In the genomic region with DNA sequence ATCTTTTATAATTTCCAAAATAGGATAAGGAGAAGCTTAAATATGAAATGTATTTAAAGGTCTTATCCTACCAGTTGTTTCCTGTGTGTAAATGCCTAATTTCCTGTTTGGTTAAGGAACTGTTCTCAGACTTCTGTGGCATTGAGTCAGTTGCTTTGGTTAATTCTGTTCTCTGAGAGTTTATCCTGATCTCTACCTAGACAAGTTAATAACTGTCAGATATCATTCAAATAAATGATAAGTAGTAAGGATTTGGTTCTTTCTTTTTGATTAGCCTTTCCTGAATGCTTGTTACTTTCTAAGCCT, we compare ENCODE assay signal across 14 cellular contexts. TPM values are rescaled to one million over a fixed set of nuclear protein-coding genes. Genes with fewer than 3 reads are reported as not detected.
DNase-seq lines count a peak whose midpoint lies in the region; ATAC-seq and TF ChIP-seq lines count a peak whose summit lies in the region.
"Had no signal": no experiment of that assay in that cellular context is flagged by ENCODE, and none has a peak within 500 bp of the region (broad histone marks: within the 10 kb centered on the region; RNA-seq: fewer than 3 reads in every experiment).

No MANE protein-coding gene starts in this region.

- H3K27ac ChIP-seq in OCI-LY7 (ENCODE audit: low read depth, low read length, poor library complexity, severe bottlenecking), result no peak overlapping the region
- H3K27ac ChIP-seq in neural progenitor cell, result no peak overlapping the region

- H3K27ac Mint-ChIP-seq in activated naive CD4-positive, alpha-beta T cell treated with anti-CD3 and anti-CD28 coated beads, Interleukin-2, amount 10 ng/mL, durations not matched to agents 7 days and 5 days, result peak overlapping the region; percentile 13
- H3K27ac Mint-ChIP-seq in effector memory CD8-positive, alpha-beta T cell, result peak overlapping the region; percentile 77 to 89
- peak overlapping the region; percentile 68 for H3K27ac Mint-ChIP-seq in stimulated activated memory B cell treated with anti-CD40 and anti-IgM and Interleukin-4, amounts not matched to agents 10 μg/mL and 1 μg/mL and 100 μg/mL, for 72 hours
- H3K27ac Mint-ChIP-seq in neural progenitor cell, result no peak overlapping the region

- no peaks in the 10 kb centered on the region for H3K27me3 ChIP-seq in neural progenitor cell
- H3K27me3 ChIP-seq: uterus had no signal

- H3K9ac ChIP-seq in neural progenitor cell, result no peak overlapping the region

- H3K9me2 ChIP-seq in OCI-LY7 (ENCODE audit: insufficient read depth, low read length), result no peaks in the 10 kb centered on the region

- DNase-seq in activated naive CD4-positive, alpha-beta T cell treated with anti-CD3 and anti-CD28 coated beads, Interleukin-2, amount 10 ng/mL, durations not matched to agents 7 days and 5 days, result no peak
- no peak for DNase-seq in activated naive CD4-positive, alpha-beta T cell (lab: John Stamatoyannopoulos, UW)
- DNase-seq in OCI-LY7 (ENCODE audit: low spot score) (peak; percentile 9), neural progenitor cell (ENCODE audit: low spot score) (no peak)
- no peak for DNase-seq in effector memory CD8-positive, alpha-beta T cell
- DNase-seq: activated CD8-positive, alpha-beta memory T cell treated with anti-CD3 and anti-CD28 coated beads, Interleukin-2, amount 50 U/mL, for 48 hours; uterus had no signal

- BruUV-seq in OCI-LY7 (replicated peaks; lab: Mats Ljungman, UMichigan), result TSS peak; percentile 57

- H3K4me2 ChIP-seq in OCI-LY7 (ENCODE audit: low read length), result peak overlapping the region; percentile 27; the same call in 1 of the 2 replicates
- H3K4me2 ChIP-seq in neural progenitor cell, result no peak overlapping the region

- ATAC-seq in effector memory CD8-positive, alpha-beta T cell (replicated peaks), result peak; percentile 25
- no peak for ATAC-seq in stimulated activated memory B cell treated with anti-CD40 and anti-IgM and Interleukin-4, amounts not matched to agents 10 μg/mL and 1 μg/mL and 100 μg/mL, for 72 hours
- ATAC-seq in GM18868 (IDR thresholded peaks at IDR 0.05; ENCODE audit: unreplicated experiment) (no peak), HG03025 (IDR thresholded peaks at IDR 0.05; ENCODE audit: low FRiP score, unreplicated experiment) (no peak)

- POLR2A ChIA-PET in OCI-LY7 (lab: Charles Lee), result interaction anchor here (0.7 to 1.8 kb wide), 10 partner anchors 13 to 370 kb away, joined by 3 to 8 read pairs (median 3); partner anchors contain the start of gene BTBD18

- H3K4me3 ChIP-seq in OCI-LY7 (ENCODE audit: low read depth, low read length, poor library complexity, severe bottlenecking), result no peak overlapping the region
- no peak overlapping the region for H3K4me3 ChIP-seq in neural progenitor cell
- H3K4me3 ChIP-seq: HAP-1, uterus had no signal

- H4K20me1 ChIP-seq in OCI-LY7 (ENCODE audit: insufficient read depth, low read length), result no peaks in the 10 kb centered on the region
- peaks cover 48% of the 10 kb centered on the region for H4K20me1 ChIP-seq in neural progenitor cell (ENCODE audit: low read depth)

- H3K9me3 ChIP-seq in OCI-LY7 (ENCODE audit: low read length) (no peaks in the 10 kb centered on the region), neural progenitor cell (ENCODE audit: low read depth) (no peaks in the 10 kb centered on the region)
- H3K9me3 ChIP-seq: HAP-1, uterus had no signal

- peaks cover 35% of the 10 kb centered on the region for H3K4me1 Mint-ChIP-seq in activated naive CD4-positive, alpha-beta T cell treated with anti-CD3 and anti-CD28 coated beads, Interleukin-2, amount 10 ng/mL, durations not matched to agents 7 days and 5 days
- peaks cover 10% of the 10 kb centered on the region in 2 donors for H3K4me1 Mint-ChIP-seq in effector memory CD8-positive, alpha-beta T cell (ENCODE audit: low read depth in 2 of 2)
- peaks cover 31% of the 10 kb centered on the region for H3K4me1 Mint-ChIP-seq in stimulated activated memory B cell treated with anti-CD40 and anti-IgM and Interleukin-4, amounts not matched to agents 10 μg/mL and 1 μg/mL and 100 μg/mL, for 72 hours
- H3K4me1 Mint-ChIP-seq in neural progenitor cell, result no peaks in the 10 kb centered on the region

- H2AFZ ChIP-seq in OCI-LY7 (ENCODE audit: low read length) (peak overlapping the region; percentile 94), neural progenitor cell (replicated peaks) (no peak overlapping the region)

- peaks cover 12% of the 10 kb centered on the region for H3K4me1 ChIP-seq in OCI-LY7 (ENCODE audit: insufficient read depth, low read length, poor library complexity, severe bottlenecking)
- peaks cover 4% of the 10 kb centered on the region for H3K4me1 ChIP-seq in neural progenitor cell
- H3K4me1 ChIP-seq: uterus had no signal

- no peaks in the 10 kb centered on the region for H3K27me3 Mint-ChIP-seq in activated naive CD4-positive, alpha-beta T cell treated with anti-CD3 and anti-CD28 coated beads, Interleukin-2, amount 10 ng/mL, durations not matched to agents 7 days and 5 days
- no peaks in the 10 kb centered on the region for H3K27me3 Mint-ChIP-seq in effector memory CD8-positive, alpha-beta T cell
- no peaks in the 10 kb centered on the region for H3K27me3 Mint-ChIP-seq in stimulated activated memory B cell treated with anti-CD40 and anti-IgM and Interleukin-4, amounts not matched to agents 10 μg/mL and 1 μg/mL and 100 μg/mL, for 72 hours
- H3K27me3 Mint-ChIP-seq in neural progenitor cell (ENCODE audit: insufficient read depth, low read depth), result peaks cover 2% of the 10 kb centered on the region

- CTCF ChIA-PET in activated naive CD4-positive, alpha-beta T cell treated with anti-CD3 and anti-CD28 coated beads, Interleukin-2, amount 10 ng/mL, durations not matched to agents 7 days and 5 days (lab: Charles Lee), result interaction anchor here (0.6 to 5.0 kb wide), 42 partner anchors 9 to 343 kb away, joined by 3 to 43 read pairs (median 5); partner anchors contain the start of genes BTBD18, CTNND1, SELENOH and UBE2L6
- CTCF ChIA-PET in OCI-LY7 (lab: Charles Lee; ENCODE audit: unreplicated experiment), result interaction anchor here (1.0 to 1.9 kb wide), 4 partner anchors 17 to 233 kb away, joined by 3 to 7 read pairs (median 4); partner anchors contain the start of gene UBE2L6

- H3K9me3 Mint-ChIP-seq in activated naive CD4-positive, alpha-beta T cell treated with anti-CD3 and anti-CD28 coated beads, Interleukin-2, amount 10 ng/mL, durations not matched to agents 7 days and 5 days, result no peaks in the 10 kb centered on the region
- H3K9me3 Mint-ChIP-seq in effector memory CD8-positive, alpha-beta T cell, result no peaks in the 10 kb centered on the region
- H3K9me3 Mint-ChIP-seq in stimulated activated memory B cell treated with anti-CD40 and anti-IgM and Interleukin-4, amounts not matched to agents 10 μg/mL and 1 μg/mL and 100 μg/mL, for 72 hours, result no peaks in the 10 kb centered on the region
- H3K9me3 Mint-ChIP-seq in neural progenitor cell, result no peaks in the 10 kb centered on the region
- H3K9me3 Mint-ChIP-seq: T-helper 1 cell treated with Interleukin-12 subunit alpha and Interleukin-12 subunit beta and Interleukin-4 antibody, amounts not matched to agents 30 μg/mL and 1 μg/mL, for 36 hours had no signal

- H3K79me2 ChIP-seq in OCI-LY7 (ENCODE audit: insufficient read depth, low read depth, low read length) (no peaks in the 10 kb centered on the region), neural progenitor cell (ENCODE audit: low read depth) (peaks cover 63% of the 10 kb centered on the region)

- intact Hi-C loops in OCI-LY7 (cut with micrococcal nuclease; ENCODE audit: unreplicated experiment), result loop anchor here (2.0 to 5.0 kb wide), 4 partner anchors 134 to 344 kb away; no protein-coding TSS in a partner anchor

- H3F3A ChIP-seq in neural progenitor cell (ENCODE audit: low read depth), result peaks cover 32% of the 10 kb centered on the region

- no peak overlapping the region for H3K4me3 Mint-ChIP-seq in activated naive CD4-positive, alpha-beta T cell treated with anti-CD3 and anti-CD28 coated beads, Interleukin-2, amount 10 ng/mL, durations not matched to agents 7 days and 5 days
- peak overlapping the region in 1 of 2 donors; percentile 21 for H3K4me3 Mint-ChIP-seq in effector memory CD8-positive, alpha-beta T cell
- H3K4me3 Mint-ChIP-seq in stimulated activated memory B cell treated with anti-CD40 and anti-IgM and Interleukin-4, amounts not matched to agents 10 μg/mL and 1 μg/mL and 100 μg/mL, for 72 hours, result no peak overlapping the region
- H3K4me3 Mint-ChIP-seq in neural progenitor cell, result no peak overlapping the region

- H3K36me3 ChIP-seq in OCI-LY7 (ENCODE audit: insufficient read depth, low read length), result no peaks in the 10 kb centered on the region
- H3K36me3 ChIP-seq in neural progenitor cell, result peaks cover 37% of the 10 kb centered on the region
- H3K36me3 ChIP-seq: uterus had no signal

- TF ChIP-seq CTCF in OCI-LY7 (conservative IDR thresholded peaks at IDR 0.05; ENCODE audit: low read length) (no peak), neural progenitor cell (IDR thresholded peaks at IDR 0.05) (no peak)

- H3K36me3 Mint-ChIP-seq in activated naive CD4-positive, alpha-beta T cell treated with anti-CD3 and anti-CD28 coated beads, Interleukin-2, amount 10 ng/mL, durations not matched to agents 7 days and 5 days, result peaks cover 10% of the 10 kb centered on the region
- H3K36me3 Mint-ChIP-seq in effector memory CD8-positive, alpha-beta T cell (ENCODE audit: insufficient read depth), result peaks cover 10% of the 10 kb centered on the region
- H3K36me3 Mint-ChIP-seq in stimulated activated memory B cell treated with anti-CD40 and anti-IgM and Interleukin-4, amounts not matched to agents 10 μg/mL and 1 μg/mL and 100 μg/mL, for 72 hours, result peaks cover 51% of the 10 kb centered on the region
- H3K36me3 Mint-ChIP-seq in neural progenitor cell, result peaks cover 40% of the 10 kb centered on the region

RNA-seq across cellular contexts. Expression of gene CTNND1, which starts 39.5 kb away (rescaled TPM):
- 5.1 and 6.7 TPM in 2 replicates for total RNA-seq in OCI-LY7 (2014; rRNA removed; shearing (Covaris generic))
- total RNA-seq in OCI-LY7 (2022), result 5.3 and 9.0 TPM in 2 replicates
- 135 and 150 TPM in 2 replicates for total RNA-seq in neural progenitor cell (ENCODE audit: low replicate concordance)

RNA-seq across cellular contexts. Expression of gene BTBD18, which starts 49.5 kb away (rescaled TPM):
- total RNA-seq in OCI-LY7 (2014; rRNA removed; shearing (Covaris generic)), result not detected in 2 replicates
- total RNA-seq in OCI-LY7 (2022) (not detected in 2 replicates), neural progenitor cell (ENCODE audit: low replicate concordance) (not detected in 2 replicates)
- total RNA-seq: lower leg skin, renal cortical epithelial cell, uterus had no signal

RNA-seq across cellular contexts. Expression of gene SELENOH, which starts 59.8 kb away (rescaled TPM):
- 181 and 229 TPM in 2 replicates for total RNA-seq in OCI-LY7 (2014; rRNA removed; shearing (Covaris generic))
- total RNA-seq in OCI-LY7 (2022) (144 and 169 TPM in 2 replicates), neural progenitor cell (ENCODE audit: low replicate concordance) (164 and 206 TPM in 2 replicates)

Comparison
In these comparisons a context has a peak if more than half of its experiments do, and no peak if none do; other contexts are left out.
1. RNA of gene CTNND1, which starts 39.5 kb away (total RNA-seq): 135 to 150 TPM in neural progenitor cell; 5.1 to 9.0 TPM in OCI-LY7; every median in the first group is over 10 times any median in the second.